ENCODE assay signal across 17 cellular contexts in genomic region chr2:154187948-154188347, GRCh38.
DNase-seq lines count a peak whose midpoint lies in the region; ATAC-seq lines count a peak whose summit lies in the region.
"Had no signal": no experiment of that assay in that cellular context is flagged by ENCODE, and none has a peak within 500 bp of the region (broad histone marks: within the 10 kb centered on the region; RNA-seq: fewer than 3 reads in every experiment).

No MANE protein-coding gene starts in this region.

- no peak for ATAC-seq in GM21367 (IDR thresholded peaks at IDR 0.05; ENCODE audit: unreplicated experiment)

- DNase-seq in DMS 273 (lab: John Stamatoyannopoulos, UW; ENCODE audit: unreplicated experiment) (peak; percentile 57), LHCN-M2 (ENCODE audit: low read depth) (peak; percentile 5), NCI-H69 (lab: John Stamatoyannopoulos, UW) (peak; percentile 18), A172 (ENCODE audit: low spot score) (no peak), NOMO-1 treated with dmso at 0.1 percent for 144 hours (lab: John Stamatoyannopoulos, UW; ENCODE audit: unreplicated experiment) (no peak)
- DNase-seq: 8988T; C1 segment of cervical spinal cord; Calu3; CD4-positive, alpha-beta memory T cell; COR-L47; DMS53; DMS79 treated with DMSO at 0.1 percent for 48 hours; GF-D8; GM23248; H7; HCEC 1CT had no signal

Comparison
In these comparisons a context has a peak if more than half of its experiments do, and no peak if none do; other contexts are left out.
1. DNase-seq: peak in DMS 273 (single experiment), LHCN-M2 (single experiment) and NCI-H69 (single experiment); none in A172 (single experiment) and NOMO-1 treated with dmso at 0.1 percent for 144 hours (single experiment).